Comparison of ENCODE assay signal across 16 cellular contexts in genomic region chr2:223999862-224000261, GRCh38. TPM values are rescaled to one million over a fixed set of nuclear protein-coding genes. Genes with fewer than 3 reads are reported as not detected.
DNase-seq lines count a peak whose midpoint lies in the region; ATAC-seq, FAIRE-seq and TF ChIP-seq lines count a peak whose summit lies in the region.
"Had no signal": no experiment of that assay in that cellular context is flagged by ENCODE, and none has a peak within 500 bp of the region (broad histone marks: within the 10 kb centered on the region; RNA-seq: fewer than 3 reads in every experiment).

No MANE protein-coding gene starts in this region.

- H3K27ac ChIP-seq in HEK293 (ENCODE audit: extremely low read depth, low read depth, low read length) (no peak overlapping the region), K562 (ENCODE audit: extremely low read depth, low read depth, low read length) (no peak overlapping the region), pancreas (no peak overlapping the region), thoracic aorta (no peak overlapping the region), testis (no peak overlapping the region), GM23338 (ENCODE audit: low read depth) (no peak overlapping the region), SK-N-SH (ENCODE audit: low read depth in 2 of 2, low read length in 1 of 2) (no peak overlapping the region)
- H3K27ac ChIP-seq: BLaER1, HL-60 had no signal

- H3K27me3 ChIP-seq in K562 (ENCODE audit: control insufficient read depth in 2 of 2, insufficient read depth in 2 of 2, low read length in 2 of 2) (peaks cover 9 to 41% of the 10 kb centered on the region in 2 experiments), pancreas (no peaks in the 10 kb centered on the region), thoracic aorta (replicated peaks; ENCODE audit: insufficient read depth) (no peaks in the 10 kb centered on the region), testis (no peaks in the 10 kb centered on the region), GM23338 (ENCODE audit: insufficient read depth) (no peaks in the 10 kb centered on the region), SK-N-SH (ENCODE audit: insufficient read depth) (no peaks in the 10 kb centered on the region)
- H3K27me3 ChIP-seq: BLaER1 had no signal

- no peak for DNase-seq in K562 (ENCODE audit: extremely low read depth in 1 of 4, low spot score in 3 of 4)
- peak in 5 of 6 donors; percentile 23 to 67 (median 42) for DNase-seq in pancreas
- no peak for DNase-seq in thoracic aorta (ENCODE audit: low spot score)
- DNase-seq in testis: no peak
- DNase-seq in GM23338 (ENCODE audit: low spot score): no peak
- no peak for DNase-seq in SK-N-SH
- DNase-seq in frontal cortex (ENCODE audit: low spot score in 2 of 2): no peak
- DNase-seq: 8988T; Calu3; CD8-positive, alpha-beta T cell; GF-D8 had no signal

- H3K36me3 Mint-ChIP-seq in GM23338 (ENCODE audit: low read depth): peaks cover 26% of the 10 kb centered on the region
- H3K36me3 Mint-ChIP-seq: CD14-positive monocyte had no signal

- H4K20me1 ChIP-seq in K562 (replicated peaks; ENCODE audit: control insufficient read depth, insufficient read depth, low read length) (no peaks in the 10 kb centered on the region), GM23338 (replicated peaks; ENCODE audit: insufficient read depth) (no peaks in the 10 kb centered on the region), SK-N-SH (ENCODE audit: insufficient read depth) (no peaks in the 10 kb centered on the region)
- H4K20me1 ChIP-seq: BLaER1 had no signal

- ATAC-seq in K562: peak; percentile 48
- peak; percentile 76 to 96 (median 88) for ATAC-seq in pancreas
- ATAC-seq in thoracic aorta (ENCODE audit: insufficient number of reproducible peaks, low FRiP score, low read depth): no peak
- no peak for ATAC-seq in GM23338
- ATAC-seq: CD8-positive, alpha-beta T cell; HCT116 had no signal

- no peaks in the 10 kb centered on the region for H3K79me2 ChIP-seq in K562 (ENCODE audit: control insufficient read depth, insufficient read depth, low read length)
- no peaks in the 10 kb centered on the region; the same call in 1 of the 2 replicates for H3K79me2 ChIP-seq in GM23338 (replicated peaks; ENCODE audit: insufficient read depth)
- peaks cover 5% of the 10 kb centered on the region; the same call in 1 of the 2 replicates for H3K79me2 ChIP-seq in SK-N-SH (ENCODE audit: insufficient read depth)

- TF ChIP-seq EP300 in K562 (IDR thresholded peaks at IDR 0.05; ENCODE audit: low read length) (no peak), SK-N-SH (IDR thresholded peaks at IDR 0.05; ENCODE audit: borderline replicate concordance in 1 of 2, low read depth in 1 of 2, low read length in 1 of 2) (no peak)

- H3K27ac Mint-ChIP-seq in GM23338: no peak overlapping the region
- H3K27ac Mint-ChIP-seq: CD14-positive monocyte; CD8-positive, alpha-beta T cell had no signal

- in situ Hi-C loops in K562 (cut with MboI): loop anchor here (10.0 kb wide), 1 partner anchor 285 kb away; no protein-coding TSS in a partner anchor

- peaks cover 18% of the 10 kb centered on the region for H3K4me1 Mint-ChIP-seq in GM23338

- no TSS peak for BruUV-seq in K562 (replicated peaks; lab: Mats Ljungman, UMichigan)

- H3K9ac ChIP-seq in K562 (ENCODE audit: insufficient read depth in 1 of 2, low read depth in 2 of 2, low read length in 2 of 2): no peak overlapping the region
- no peak overlapping the region for H3K9ac ChIP-seq in SK-N-SH
- H3K9ac ChIP-seq: BLaER1 had no signal

- no peak for FAIRE-seq in K562 (lab: Jason Lieb, UNC)
- FAIRE-seq in pancreas (lab: Jason Lieb, UNC): no peak
- no peak for FAIRE-seq in frontal cortex (lab: Jason Lieb, UNC)

- POLR2A ChIA-PET in HEK293 (lab: Yijun Ruan, JAX): no interaction called here
- POLR2A ChIA-PET in K562 (lab: Yijun Ruan, JAX): no interaction called here
- POLR2A ChIA-PET in SK-N-SH (lab: Yijun Ruan, JAX): no interaction called here

- no peak overlapping the region for H3K4me3 Mint-ChIP-seq in GM23338
- H3K4me3 Mint-ChIP-seq: CD14-positive monocyte; CD8-positive, alpha-beta T cell had no signal

- TF ChIP-seq CTCF in HEK293 (tag by site-specific recombination; IDR thresholded peaks at IDR 0.05): no peak
- TF ChIP-seq CTCF in K562 (IDR thresholded peaks at IDR 0.05 in 2 of 3, conservative IDR thresholded peaks at IDR 0.05 in 1 of 3; ENCODE audit: insufficient read depth in 2 of 3, low read depth in 1 of 3, low read length in 3 of 3): no peak
- no peak for TF ChIP-seq CTCF in pancreas (IDR thresholded peaks at IDR 0.05)
- no peak for TF ChIP-seq CTCF in thoracic aorta (IDR thresholded peaks at IDR 0.05)
- TF ChIP-seq CTCF in testis (IDR thresholded peaks at IDR 0.05): no peak
- no peak for TF ChIP-seq CTCF in GM23338 (conservative IDR thresholded peaks at IDR 0.05; ENCODE audit: low read depth in 2 of 2)
- TF ChIP-seq CTCF in SK-N-SH (IDR thresholded peaks at IDR 0.05): no peak

- H2AFZ ChIP-seq in K562 (ENCODE audit: low read depth, low read length) (no peak overlapping the region), GM23338 (no peak overlapping the region), SK-N-SH (ENCODE audit: low read depth) (no peak overlapping the region)

- H3K36me3 ChIP-seq in HEK293 (ENCODE audit: control insufficient read depth in 2 of 2, insufficient read depth in 1 of 2, low read length in 2 of 2): peaks cover 0 to 31% of the 10 kb centered on the region in 2 experiments; a peak in 1 of 3 replicates
- no peaks in the 10 kb centered on the region for H3K36me3 ChIP-seq in K562 (ENCODE audit: control insufficient read depth, insufficient read depth, low read length)
- H3K36me3 ChIP-seq in pancreas: no peaks in the 10 kb centered on the region
- H3K36me3 ChIP-seq in thoracic aorta: no peaks in the 10 kb centered on the region
- no peaks in the 10 kb centered on the region for H3K36me3 ChIP-seq in testis (ENCODE audit: low read depth, missing control alignments)
- peaks cover 3% of the 10 kb centered on the region; the same call in 1 of the 2 replicates for H3K36me3 ChIP-seq in GM23338 (ENCODE audit: insufficient read depth)
- H3K36me3 ChIP-seq in SK-N-SH (replicated peaks in 1 of 2; ENCODE audit: control insufficient read depth in 1 of 2, insufficient read depth in 2 of 2, low read length in 1 of 2): peaks cover 13 to 19% of the 10 kb centered on the region in 2 experiments

- H3F3A ChIP-seq in GM23338 (replicated peaks; ENCODE audit: low read depth) (no peaks in the 10 kb centered on the region), SK-N-SH (replicated peaks; ENCODE audit: insufficient read depth) (no peaks in the 10 kb centered on the region)

- H3K9me2 ChIP-seq in GM23338 (ENCODE audit: insufficient read depth) (no peaks in the 10 kb centered on the region), SK-N-SH (no peaks in the 10 kb centered on the region)

- 7% methylated on average over 9 of the region's 11 CpGs for WGBS in K562 (ENCODE audit: insufficient coverage, low coverage, missing lambda C conversion rate)
- 42 to 56% methylated on average over 11 of the region's 11 CpGs for WGBS in pancreas, 2 donors
- WGBS in testis, 2 donors: 80 to 89% methylated on average over 8 to 11 of the region's 11 CpGs
- WGBS in SK-N-SH (ENCODE audit: low lambda C conversion rate): 93% methylated on average over 10 of the region's 11 CpGs

- no peaks in the 10 kb centered on the region; the same call in 2 of the 3 replicates for H3K9me3 Mint-ChIP-seq in GM23338
- H3K9me3 Mint-ChIP-seq: CD8-positive, alpha-beta T cell had no signal

- no peaks in the 10 kb centered on the region for H3K9me1 ChIP-seq in K562 (ENCODE audit: control insufficient read depth, insufficient read depth, low read length)

- H3K4me3 ChIP-seq in HEK293 (ENCODE audit: low read depth, low read length) (no peak overlapping the region), K562 (no peak overlapping the region), pancreas (no peak overlapping the region), thoracic aorta (peak overlapping the region; percentile 2), testis (no peak overlapping the region), GM23338 (no peak overlapping the region), SK-N-SH (ENCODE audit: low read depth in 2 of 2, low read length in 1 of 2) (no peak overlapping the region)
- H3K4me3 ChIP-seq: BLaER1 had no signal

- H3K4me1 ChIP-seq in HEK293 (ENCODE audit: control insufficient read depth, insufficient read depth, low read length) (no peaks in the 10 kb centered on the region), K562 (replicated peaks in 1 of 2; ENCODE audit: control insufficient read depth in 2 of 2, insufficient read depth in 2 of 2, low read length in 2 of 2) (peaks cover 0 to 11% of the 10 kb centered on the region in 2 experiments; a peak in 2 of 5 replicates), pancreas (peaks cover 0 to 4% (median 0%) of the 10 kb centered on the region in 3 donors), thoracic aorta (ENCODE audit: control insufficient read depth in 1 of 2, low read depth in 2 of 2) (peaks cover 7 to 23% of the 10 kb centered on the region in 2 donors), testis (peaks cover 13% of the 10 kb centered on the region), GM23338 (ENCODE audit: insufficient read depth) (peaks cover 9% of the 10 kb centered on the region; the same call in 1 of the 2 replicates), SK-N-SH (ENCODE audit: control insufficient read depth in 1 of 2, insufficient read depth in 2 of 2, low read depth in 1 of 2, low read length in 1 of 2) (peaks cover 0 to 7% of the 10 kb centered on the region in 2 experiments; a peak in 2 of 4 replicates)
- H3K4me1 ChIP-seq: BLaER1 had no signal

- TF ChIP-seq POLR2A in K562 (conservative IDR thresholded peaks at IDR 0.05) (no peak), testis (IDR thresholded peaks at IDR 0.05) (no peak)

- intact Hi-C loops in K562 (cut with micrococcal nuclease): loop anchor here (10.0 kb wide), 1 partner anchor 145 kb away; no protein-coding TSS in a partner anchor
- intact Hi-C loops in pancreas (cut with DNase I): no loop called here
- intact Hi-C loops in testis (cut with DNase I; ENCODE audit: low total_unique reads): no loop called here

- H3K27me3 Mint-ChIP-seq in GM23338 (ENCODE audit: insufficient read depth, low read depth, poor library complexity): peaks cover 3% of the 10 kb centered on the region

- no peak for TF ChIP-seq RAD21 in K562 (CRISPR knock-in tag; conservative IDR thresholded peaks at IDR 0.05 in 1 of 2, IDR thresholded peaks at IDR 0.05 in 1 of 2)
- TF ChIP-seq RAD21 in SK-N-SH (IDR thresholded peaks at IDR 0.05; ENCODE audit: low read length): no peak

- no peak overlapping the region for H3K4me2 ChIP-seq in K562 (ENCODE audit: insufficient read depth, low read length)
- no peak overlapping the region for H3K4me2 ChIP-seq in GM23338
- H3K4me2 ChIP-seq in SK-N-SH: no peak overlapping the region
- H3K4me2 ChIP-seq: BLaER1 had no signal

- CTCF ChIA-PET in HEK293 (lab: Yijun Ruan, JAX) (interaction anchor here (1.6 to 2.1 kb wide), 2 partner anchors 283 to 285 kb away, joined by 3 to 6 read pairs; no protein-coding TSS in a partner anchor), K562 (lab: Yijun Ruan, JAX; ENCODE audit: low intra/inter-chr PET ratio) (no interaction called here), SK-N-SH (lab: Yijun Ruan, JAX) (interaction anchor here (2.3 to 3.8 kb wide), 2 partner anchors 30 to 284 kb away, joined by 12 to 18 read pairs; no protein-coding TSS in a partner anchor)

- no peaks in the 10 kb centered on the region for H3K9me3 ChIP-seq in HEK293 (ENCODE audit: control insufficient read depth, insufficient read depth, low read depth, low read length)
- H3K9me3 ChIP-seq in K562 (replicated peaks; ENCODE audit: control insufficient read depth, insufficient read depth, low read depth, low read length): no peaks in the 10 kb centered on the region
- H3K9me3 ChIP-seq in pancreas: no peaks in the 10 kb centered on the region
- H3K9me3 ChIP-seq in thoracic aorta: no peaks in the 10 kb centered on the region
- H3K9me3 ChIP-seq in testis: no peaks in the 10 kb centered on the region
- no peaks in the 10 kb centered on the region for H3K9me3 ChIP-seq in SK-N-SH
- H3K9me3 ChIP-seq: BLaER1 had no signal

RNA-seq across cellular contexts. Expression of gene SERPINE2, which starts 39.2 kb away (rescaled TPM):
- not detected in 2 replicates for total RNA-seq in K562 (2011; cell fraction: chromatin; rRNA removed; ENCODE audit: low replicate concordance)
- 0.50 TPM in 1 of 2 replicates, not detected in the other for total RNA-seq in K562 (2011; cell fraction: nucleolus; rRNA removed)
- 0.66 TPM in 1 of 2 replicates, not detected in the other for total RNA-seq in K562 (2011; cell fraction: nucleoplasm; rRNA removed)
- not detected in 2 replicates for total RNA-seq in K562 (2014; rRNA removed)
- total RNA-seq in K562 (2014; rRNA removed; fragmentation: Illumina TruSeq; extraction: Trizol): not detected in 2 replicates
- not detected in 2 replicates for total RNA-seq in K562 (2015; rRNA removed; fragmentation: Illumina TruSeq; extraction: Trizol)
- 0.13 and 0.58 TPM in 2 replicates for total RNA-seq in K562 (2021)
- 0.01 TPM in 1 of 2 replicates, not detected in the other for polyA plus RNA-seq in K562 (2011; rRNA removed)
- 0.09 TPM in 1 of 2 replicates, not detected in the other for polyA plus RNA-seq in K562 (2011; cell fraction: cytosol; rRNA removed)
- 0.18 and 0.23 TPM in 2 replicates for polyA plus RNA-seq in K562 (2011; cell fraction: nucleus; rRNA removed)
- polyA plus RNA-seq in K562 (2012): 0.22 and 1.3 TPM in 2 replicates
- 0.16 and 0.29 TPM in 2 replicates for polyA plus RNA-seq in K562 (2014; fragmentation: Illumina TruSeq; extraction: Trizol)
- under 1 TPM in 1 of 2 experiments, not detected in 1; 0.03 TPM for polyA plus RNA-seq in K562 (2014; fragmentation: Nextera tagmentation; extraction: Ambion mirVana)
- polyA plus RNA-seq in K562 (2014; rRNA removed): not detected in 2 replicates
- not detected in 2 replicates for polyA minus RNA-seq in K562 (2011; rRNA and poly(A)+ RNA removed)
- polyA minus RNA-seq in K562 (2011; cell fraction: cytosol; rRNA and poly(A)+ RNA removed): not detected in 2 replicates
- polyA minus RNA-seq in K562 (2011; cell fraction: nucleus; rRNA and poly(A)+ RNA removed): not detected in 2 replicates
- total RNA-seq in pancreas: 10 to 100 TPM in 1 of 6 donors, 1 to 10 TPM in 5; 1.0 to 14.8 (median 2.3) TPM
- polyA plus RNA-seq in pancreas: 10 to 100 TPM in 1 of 2 donors, 1 to 10 TPM in 1; 2.8 to 10.1 TPM
- 10 to 100 TPM; 29.0 to 47.3 TPM for total RNA-seq in thoracic aorta
- total RNA-seq in testis: 100 to 1,000 TPM; 145 to 220 TPM
- 145 TPM for polyA plus RNA-seq in testis (ENCODE audit: insufficient read depth, low read depth, low replicate concordance)
- total RNA-seq in GM23338 (2014; rRNA removed; shearing (Covaris generic)): 38.6 and 43.7 TPM in 2 replicates
- 44.2 and 46.2 TPM in 2 replicates for polyA plus RNA-seq in GM23338 (2016; fragmentation: Nextera tagmentation; extraction: Ambion mirVana)
- 105 and 249 TPM in 2 replicates for polyA plus RNA-seq in SK-N-SH (2012; rRNA removed)
- polyA plus RNA-seq in SK-N-SH (2012; cell fraction: cytosol; rRNA removed): 307 and 310 TPM in 2 replicates
- 312 and 337 TPM in 2 replicates for polyA plus RNA-seq in SK-N-SH (2012; cell fraction: nucleus; rRNA removed)
- 36.3 TPM for total RNA-seq in frontal cortex
- polyA plus RNA-seq: CD14-positive monocyte had no signal

RNA-seq across cellular contexts. Expression of gene MRPL44, which starts 42.6 kb away (rescaled TPM):
- 5.0 and 7.2 TPM in 2 replicates for total RNA-seq in K562 (2011; cell fraction: chromatin; rRNA removed; ENCODE audit: low replicate concordance)
- total RNA-seq in K562 (2011; cell fraction: nucleolus; rRNA removed): 5.2 and 5.7 TPM in 2 replicates
- 6.1 and 6.8 TPM in 2 replicates for total RNA-seq in K562 (2011; cell fraction: nucleoplasm; rRNA removed)
- total RNA-seq in K562 (2014; rRNA removed): 18.3 and 20.2 TPM in 2 replicates
- total RNA-seq in K562 (2014; rRNA removed; fragmentation: Illumina TruSeq; extraction: Trizol): 24.0 and 26.7 TPM in 2 replicates
- total RNA-seq in K562 (2015; rRNA removed; fragmentation: Illumina TruSeq; extraction: Trizol): 24.5 and 26.0 TPM in 2 replicates
- 19.3 and 20.7 TPM in 2 replicates for total RNA-seq in K562 (2021)
- 14.5 and 16.5 TPM in 2 replicates for polyA plus RNA-seq in K562 (2011; rRNA removed)
- 10.5 and 14.4 TPM in 2 replicates for polyA plus RNA-seq in K562 (2011; cell fraction: cytosol; rRNA removed)
- 3.4 and 3.9 TPM in 2 replicates for polyA plus RNA-seq in K562 (2011; cell fraction: nucleus; rRNA removed)
- polyA plus RNA-seq in K562 (2012): 14.4 and 17.9 TPM in 2 replicates
- polyA plus RNA-seq in K562 (2014; fragmentation: Illumina TruSeq; extraction: Trizol): 25.4 and 26.7 TPM in 2 replicates
- polyA plus RNA-seq in K562 (2014; fragmentation: Nextera tagmentation; extraction: Ambion mirVana): 10 to 100 TPM; 10.4 to 16.4 TPM
- 20.8 and 23.4 TPM in 2 replicates for polyA plus RNA-seq in K562 (2014; rRNA removed)
- polyA minus RNA-seq in K562 (2011; rRNA and poly(A)+ RNA removed): 8.6 and 9.7 TPM in 2 replicates
- polyA minus RNA-seq in K562 (2011; cell fraction: cytosol; rRNA and poly(A)+ RNA removed): 8.9 and 10.0 TPM in 2 replicates
- 4.3 and 7.1 TPM in 2 replicates for polyA minus RNA-seq in K562 (2011; cell fraction: nucleus; rRNA and poly(A)+ RNA removed)
- total RNA-seq in pancreas: 10 to 100 TPM in 3 of 6 donors, 1 to 10 TPM in 3; 6.8 to 11.5 (median 9.6) TPM
- polyA plus RNA-seq in pancreas: 10 to 100 TPM in 1 of 2 donors, 1 to 10 TPM in 1; 5.9 to 12.7 TPM
- 10 to 100 TPM; 20.5 to 22.7 TPM for total RNA-seq in thoracic aorta
- 10 to 100 TPM; 36.6 to 39.4 TPM for total RNA-seq in testis
- polyA plus RNA-seq in testis (ENCODE audit: insufficient read depth, low read depth, low replicate concordance): 37.4 TPM
- total RNA-seq in GM23338 (2014; rRNA removed; shearing (Covaris generic)): 55.8 and 68.2 TPM in 2 replicates
- polyA plus RNA-seq in GM23338 (2016; fragmentation: Nextera tagmentation; extraction: Ambion mirVana): 38.4 and 40.4 TPM in 2 replicates
- 12.9 and 14.5 TPM in 2 replicates for polyA plus RNA-seq in SK-N-SH (2012; rRNA removed)
- 19.2 and 20.2 TPM in 2 replicates for polyA plus RNA-seq in SK-N-SH (2012; cell fraction: cytosol; rRNA removed)
- polyA plus RNA-seq in SK-N-SH (2012; cell fraction: nucleus; rRNA removed): 5.5 and 8.1 TPM in 2 replicates
- total RNA-seq in frontal cortex: 106 TPM

RNA-seq across cellular contexts. Expression of gene WDFY1, which starts 54.7 kb away (rescaled TPM):
- total RNA-seq in K562 (2011; cell fraction: chromatin; rRNA removed; ENCODE audit: low replicate concordance): 30.1 and 42.9 TPM in 2 replicates
- total RNA-seq in K562 (2011; cell fraction: nucleolus; rRNA removed): 23.3 and 31.2 TPM in 2 replicates
- total RNA-seq in K562 (2011; cell fraction: nucleoplasm; rRNA removed): 25.7 and 27.6 TPM in 2 replicates
- 17.5 and 28.1 TPM in 2 replicates for total RNA-seq in K562 (2014; rRNA removed)
- 21.7 and 22.9 TPM in 2 replicates for total RNA-seq in K562 (2014; rRNA removed; fragmentation: Illumina TruSeq; extraction: Trizol)
- 23.9 and 25.3 TPM in 2 replicates for total RNA-seq in K562 (2015; rRNA removed; fragmentation: Illumina TruSeq; extraction: Trizol)
- 17.7 and 18.3 TPM in 2 replicates for total RNA-seq in K562 (2021)
- 27.6 and 34.8 TPM in 2 replicates for polyA plus RNA-seq in K562 (2011; rRNA removed)
- polyA plus RNA-seq in K562 (2011; cell fraction: cytosol; rRNA removed): 25.0 and 26.2 TPM in 2 replicates
- polyA plus RNA-seq in K562 (2011; cell fraction: nucleus; rRNA removed): 25.8 and 37.3 TPM in 2 replicates
- polyA plus RNA-seq in K562 (2012): 15.7 and 23.8 TPM in 2 replicates
- polyA plus RNA-seq in K562 (2014; fragmentation: Illumina TruSeq; extraction: Trizol): 14.4 and 17.5 TPM in 2 replicates
- polyA plus RNA-seq in K562 (2014; fragmentation: Nextera tagmentation; extraction: Ambion mirVana): 1 to 10 TPM; 5.4 to 7.4 TPM
- 13.5 and 16.2 TPM in 2 replicates for polyA plus RNA-seq in K562 (2014; rRNA removed)
- polyA minus RNA-seq in K562 (2011; rRNA and poly(A)+ RNA removed): 65.6 and 70.4 TPM in 2 replicates
- 22.4 and 24.8 TPM in 2 replicates for polyA minus RNA-seq in K562 (2011; cell fraction: cytosol; rRNA and poly(A)+ RNA removed)
- 28.9 and 42.2 TPM in 2 replicates for polyA minus RNA-seq in K562 (2011; cell fraction: nucleus; rRNA and poly(A)+ RNA removed)
- total RNA-seq in pancreas: 10 to 100 TPM; 13.5 to 25.9 (median 17.1) TPM
- polyA plus RNA-seq in pancreas: 1 to 10 TPM; 5.5 to 8.2 TPM
- total RNA-seq in thoracic aorta: 10 to 100 TPM; 51.4 to 64.0 TPM
- total RNA-seq in testis: 10 to 100 TPM; 49.4 to 62.9 TPM
- polyA plus RNA-seq in testis (ENCODE audit: insufficient read depth, low read depth, low replicate concordance): 29.5 TPM
- total RNA-seq in GM23338 (2014; rRNA removed; shearing (Covaris generic)): 103 and 127 TPM in 2 replicates
- 45.7 and 54.5 TPM in 2 replicates for polyA plus RNA-seq in GM23338 (2016; fragmentation: Nextera tagmentation; extraction: Ambion mirVana)
- polyA plus RNA-seq in SK-N-SH (2012; rRNA removed): 21.7 and 31.8 TPM in 2 replicates
- 15.7 and 16.0 TPM in 2 replicates for polyA plus RNA-seq in SK-N-SH (2012; cell fraction: cytosol; rRNA removed)
- 65.9 and 69.2 TPM in 2 replicates for polyA plus RNA-seq in SK-N-SH (2012; cell fraction: nucleus; rRNA removed)
- total RNA-seq in frontal cortex: 50.5 TPM

Comparison
In these comparisons a context has a peak if more than half of its experiments do, and no peak if none do; other contexts are left out.
1. ATAC-seq: peak in K562 (single experiment) and pancreas (4 of 4); none in thoracic aorta (single experiment) and GM23338 (single experiment).
2. DNase-seq: peak in pancreas (5 of 6); none in K562 (0 of 4), thoracic aorta (single experiment), testis (single experiment), GM23338 (single experiment), SK-N-SH (single experiment) and frontal cortex (0 of 2).